Comparison of ENCODE assay signal across 39 cellular contexts in genomic region chr10:89690027-89690426, GRCh38.
"Had no signal": no experiment of that assay in that cellular context is flagged by ENCODE, and none has a peak within 500 bp of the region (broad histone marks: within the 10 kb centered on the region; RNA-seq: fewer than 3 reads in every experiment).

No MANE protein-coding gene starts in this region.

- H3K27ac Mint-ChIP-seq: activated CD4-positive, alpha-beta memory T cell treated with anti-CD3 and anti-CD28 coated beads, Interleukin-2, amount 10 ng/mL, durations not matched to agents 7 days and 5 days; activated CD4-positive, alpha-beta T cell treated with anti-CD3 and anti-CD28 coated beads for 36 hours; activated CD4-positive, alpha-beta T cell treated with anti-CD3 and anti-CD28 coated beads, Interleukin-2, amount 10 ng/mL, durations not matched to agents 7 days and 5 days; activated CD8-positive, alpha-beta memory T cell treated with anti-CD3 and anti-CD28 coated beads, Interleukin-2, amount 10 ng/mL, durations not matched to agents 7 days and 5 days; activated CD8-positive, alpha-beta T cell treated with anti-CD3 and anti-CD28 coated beads, Interleukin-2, amount 10 ng/mL, durations not matched to agents 7 days and 5 days; activated naive CD4-positive, alpha-beta T cell treated with anti-CD3 and anti-CD28 coated beads, Interleukin-2, amount 10 ng/mL, durations not matched to agents 7 days and 5 days; activated naive CD4-positive, alpha-beta T cell treated with anti-CD3 and anti-CD28 coated beads, Interleukin-2, amount 50 U/mL, for 24 hours; activated naive CD8-positive, alpha-beta T cell; activated naive CD8-positive, alpha-beta T cell treated with anti-CD3 and anti-CD28 coated beads, Interleukin-2, amount 10 ng/mL, durations not matched to agents 7 days and 5 days; activated naive CD8-positive, alpha-beta T cell treated with anti-CD3 and anti-CD28 coated beads, Interleukin-2, amount 50 U/mL, for 24 hours; activated T-cell treated with anti-CD3 and anti-CD28 coated beads, Interleukin-2, amount 50 U/mL, for 24 hours; activated T-helper 2 cell treated with anti-CD3 and anti-CD28 coated beads, Interferon-gamma antibody, Interleukin-2, Interleukin-4, amounts not matched to agents 10 μg/mL and 5 μg/mL and 100 μg/mL, durations not matched to agents 14 hours and 24 hours and 36 hours; brain; T-helper 1 cell treated with Interleukin-12 subunit alpha and Interleukin-12 subunit beta and Interleukin-4 antibody, amounts not matched to agents 30 μg/mL and 1 μg/mL, for 36 hours; T-helper 2 cell treated with Interferon-gamma antibody and Interleukin-4, amounts not matched to agents 5 μg/mL and 100 μg/mL, for 36 hours had no signal

- H3K36me3 ChIP-seq: ascending aorta, cardiac muscle cell had no signal

- H3K27me3 ChIP-seq: ascending aorta, cardiac muscle cell had no signal

- H3K4me3 ChIP-seq: ascending aorta, cardiac muscle cell had no signal

- H3K4me1 Mint-ChIP-seq: activated CD4-positive, alpha-beta T cell treated with anti-CD3 and anti-CD28 coated beads for 36 hours; activated naive CD4-positive, alpha-beta T cell treated with anti-CD3 and anti-CD28 coated beads, Interleukin-2, amount 10 ng/mL, durations not matched to agents 7 days and 5 days; activated naive CD4-positive, alpha-beta T cell treated with anti-CD3 and anti-CD28 coated beads, Interleukin-2, amount 50 U/mL, for 24 hours; activated naive CD8-positive, alpha-beta T cell treated with anti-CD3 and anti-CD28 coated beads, Interleukin-2, amount 50 U/mL, for 24 hours; brain; central memory CD8-positive, alpha-beta T cell had no signal

- H3K9me3 Mint-ChIP-seq: activated CD4-positive, alpha-beta memory T cell treated with anti-CD3 and anti-CD28 coated beads, Interleukin-2, amount 10 ng/mL, durations not matched to agents 7 days and 5 days; activated CD4-positive, alpha-beta T cell treated with anti-CD3 and anti-CD28 coated beads, Interleukin-2, amount 10 ng/mL, durations not matched to agents 7 days and 5 days; activated naive CD4-positive, alpha-beta T cell treated with anti-CD3 and anti-CD28 coated beads, Interleukin-2, amount 10 ng/mL, durations not matched to agents 7 days and 5 days; activated naive CD4-positive, alpha-beta T cell treated with anti-CD3 and anti-CD28 coated beads, Interleukin-2, amount 50 U/mL, for 24 hours; activated naive CD8-positive, alpha-beta T cell treated with anti-CD3 and anti-CD28 coated beads, Interleukin-2, amount 10 ng/mL, durations not matched to agents 7 days and 5 days; activated naive CD8-positive, alpha-beta T cell treated with anti-CD3 and anti-CD28 coated beads, Interleukin-2, amount 50 U/mL, for 24 hours; activated T-cell treated with anti-CD3 and anti-CD28 coated beads, Interleukin-2, amount 50 U/mL, for 24 hours; activated T-helper 2 cell treated with anti-CD3 and anti-CD28 coated beads, Interferon-gamma antibody, Interleukin-2, Interleukin-4, amounts not matched to agents 10 μg/mL and 5 μg/mL and 100 μg/mL, durations not matched to agents 14 hours and 24 hours and 36 hours; central memory CD8-positive, alpha-beta T cell; T-helper 1 cell treated with Interleukin-12 subunit alpha and Interleukin-12 subunit beta and Interleukin-4 antibody, amounts not matched to agents 30 μg/mL and 1 μg/mL, for 36 hours; T-helper 2 cell treated with Interferon-gamma antibody and Interleukin-4, amounts not matched to agents 5 μg/mL and 100 μg/mL, for 36 hours had no signal

- H3K27me3 Mint-ChIP-seq: activated naive CD8-positive, alpha-beta T cell had no signal

- H3K4me1 ChIP-seq: ascending aorta had no signal

- DNase-seq: activated CD4-positive, alpha-beta memory T cell treated with anti-CD3 and anti-CD28 coated beads, Interleukin-2, amount 10 ng/mL, durations not matched to agents 7 days and 5 days; activated CD4-positive, alpha-beta T cell treated with anti-CD3 and anti-CD28 coated beads for 1 hour; activated CD4-positive, alpha-beta T cell treated with anti-CD3 and anti-CD28 coated beads for 36 hours; activated CD4-positive, alpha-beta T cell treated with anti-CD3 and anti-CD28 coated beads for 48 hours; activated CD4-positive, alpha-beta T cell treated with anti-CD3 and anti-CD28 coated beads, Interleukin-2, amount 10 ng/mL, durations not matched to agents 7 days and 5 days; activated CD4-positive, alpha-beta T cell treated with anti-CD3 and anti-CD28 coated beads, Interleukin-2, amount 50 U/mL, for 48 hours; activated CD4-positive, CD25-positive, alpha-beta regulatory T cell; activated CD8-positive, alpha-beta memory T cell treated with anti-CD3 and anti-CD28 coated beads for 24 hours; activated CD8-positive, alpha-beta memory T cell treated with anti-CD3 and anti-CD28 coated beads, Interleukin-2, amount 10 ng/mL, durations not matched to agents 7 days and 5 days; activated CD8-positive, alpha-beta memory T cell treated with anti-CD3 and anti-CD28 coated beads, Interleukin-2, amount 50 U/mL, for 48 hours; activated CD8-positive, alpha-beta T cell treated with anti-CD3 and anti-CD28 coated beads, Interleukin-2, amount 10 ng/mL, durations not matched to agents 7 days and 5 days; activated effector memory CD4-positive, alpha-beta T cell treated with Interleukin-2 at 50 U/mL for 16 hours; activated gamma-delta T cell; activated naive CD4-positive, alpha-beta T cell treated with anti-CD3 and anti-CD28 coated beads, Interleukin-2, amount 10 ng/mL, durations not matched to agents 7 days and 5 days; activated naive CD4-positive, alpha-beta T cell treated with Interleukin-2 at 50 U/mL for 16 hours; activated naive CD8-positive, alpha-beta T cell treated with anti-CD3 and anti-CD28 coated beads, Interleukin-2, amount 10 ng/mL, durations not matched to agents 7 days and 5 days; activated naive CD8-positive, alpha-beta T cell treated with anti-CD3 and anti-CD28 coated beads, Interleukin-2, amount 50 U/mL, for 24 hours; activated T-cell treated with anti-CD3 and anti-CD28 coated beads, Interleukin-2, amount 50 U/mL, for 24 hours; activated T-cell treated with anti-CD3 and anti-CD28 coated beads, Interleukin-2, amount 50 U/mL, for 48 hours; amygdala; anterior cingulate cortex; caudate nucleus; cerebellar nuclear complex; T-helper 2 cell; T-helper 9 cell had no signal

- FAIRE-seq: bronchial epithelial cell, colon, TTC549 had no signal

- H3K4me3 Mint-ChIP-seq: activated CD4-positive, alpha-beta memory T cell treated with anti-CD3 and anti-CD28 coated beads, Interleukin-2, amount 10 ng/mL, durations not matched to agents 7 days and 5 days; activated CD4-positive, alpha-beta T cell treated with anti-CD3 and anti-CD28 coated beads for 36 hours; activated CD4-positive, alpha-beta T cell treated with anti-CD3 and anti-CD28 coated beads, Interleukin-2, amount 10 ng/mL, durations not matched to agents 7 days and 5 days; activated CD8-positive, alpha-beta memory T cell treated with anti-CD3 and anti-CD28 coated beads, Interleukin-2, amount 10 ng/mL, durations not matched to agents 7 days and 5 days; activated CD8-positive, alpha-beta T cell treated with anti-CD3 and anti-CD28 coated beads, Interleukin-2, amount 10 ng/mL, durations not matched to agents 7 days and 5 days; activated naive CD4-positive, alpha-beta T cell treated with anti-CD3 and anti-CD28 coated beads, Interleukin-2, amount 10 ng/mL, durations not matched to agents 7 days and 5 days; activated naive CD4-positive, alpha-beta T cell treated with anti-CD3 and anti-CD28 coated beads, Interleukin-2, amount 50 U/mL, for 24 hours; activated naive CD8-positive, alpha-beta T cell; activated naive CD8-positive, alpha-beta T cell treated with anti-CD3 and anti-CD28 coated beads, Interleukin-2, amount 10 ng/mL, durations not matched to agents 7 days and 5 days; activated naive CD8-positive, alpha-beta T cell treated with anti-CD3 and anti-CD28 coated beads, Interleukin-2, amount 50 U/mL, for 24 hours; activated T-cell treated with anti-CD3 and anti-CD28 coated beads, Interleukin-2, amount 50 U/mL, for 24 hours; brain; central memory CD8-positive, alpha-beta T cell; T-helper 1 cell treated with Interleukin-12 subunit alpha and Interleukin-12 subunit beta and Interleukin-4 antibody, amounts not matched to agents 30 μg/mL and 1 μg/mL, for 36 hours; T-helper 2 cell treated with Interferon-gamma antibody and Interleukin-4, amounts not matched to agents 5 μg/mL and 100 μg/mL, for 36 hours had no signal

- H3K27ac ChIP-seq: ascending aorta, cardiac muscle cell, VCaP had no signal

- H3K9me3 ChIP-seq: ascending aorta had no signal

- H3K36me3 Mint-ChIP-seq: activated naive CD4-positive, alpha-beta T cell treated with anti-CD3 and anti-CD28 coated beads, Interleukin-2, amount 10 ng/mL, durations not matched to agents 7 days and 5 days; brain had no signal

- ATAC-seq: activated CD4-positive, alpha-beta T cell treated with anti-CD3 and anti-CD28 coated beads for 36 hours; activated CD4-positive, CD25-positive, alpha-beta regulatory T cell treated with anti-CD3 and anti-CD28 coated beads, Interleukin-2, amount 50 U/mL, for 24 hours; activated CD8-positive, alpha-beta memory T cell treated with anti-CD3 and anti-CD28 coated beads, Interleukin-2, amount 10 ng/mL, durations not matched to agents 7 days and 5 days; activated CD8-positive, alpha-beta T cell treated with anti-CD3 and anti-CD28 coated beads, Interleukin-2, amount 10 ng/mL, durations not matched to agents 7 days and 5 days; activated naive CD8-positive, alpha-beta T cell treated with anti-CD3 and anti-CD28 coated beads, Interleukin-2, amount 50 U/mL, for 24 hours had no signal
